In the genomic region with DNA sequence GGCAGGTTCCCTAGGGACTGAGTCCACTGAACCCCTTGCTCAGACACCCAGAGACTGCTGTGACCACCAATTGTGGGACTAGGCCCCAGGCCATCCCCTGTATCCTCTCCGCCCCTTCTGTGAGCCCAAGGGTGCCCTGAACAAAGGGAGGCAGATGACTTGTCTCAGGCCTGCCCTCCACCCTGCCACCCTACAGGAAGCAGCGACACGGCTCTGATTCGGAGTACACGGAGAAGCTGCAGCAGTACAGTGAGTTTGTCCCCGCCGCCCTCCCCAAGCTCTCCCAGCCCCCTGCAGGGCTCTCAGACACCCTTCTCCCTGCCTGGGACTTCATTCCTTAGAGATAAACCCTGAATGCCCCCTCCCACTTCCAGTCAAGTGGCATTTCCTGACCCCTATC, we compare ENCODE assay signal across 1 cellular context.
TF ChIP-seq lines count a peak whose summit lies in the region.

No MANE protein-coding gene starts in this region.

TF ChIP-seq in GM12878, 131 proteins besides CTCF, POLR2A, EP300 and RAD21:
- no peak for TF ChIP-seq JUNB (IDR thresholded peaks at IDR 0.05)
- TF ChIP-seq SMAD5 (IDR thresholded peaks at IDR 0.05; ENCODE audit: low read depth): no peak
- no peak for TF ChIP-seq RELA (IDR thresholded peaks at IDR 0.05; ENCODE audit: borderline replicate concordance, partially characterized antibody)
- TF ChIP-seq NBN (IDR thresholded peaks at IDR 0.05): no peak
- no peak for TF ChIP-seq IRF4 (IDR thresholded peaks at IDR 0.05; ENCODE audit: low read depth, low read length)
- no peak for TF ChIP-seq KDM1A (IDR thresholded peaks at IDR 0.05; ENCODE audit: borderline replicate concordance)
- no peak for TF ChIP-seq NFYA (IDR thresholded peaks at IDR 0.05; ENCODE audit: borderline replicate concordance, low read depth, low read length)
- TF ChIP-seq MTA2 (IDR thresholded peaks at IDR 0.05; ENCODE audit: low read depth): no peak
- TF ChIP-seq BCL11A (IDR thresholded peaks at IDR 0.05; ENCODE audit: low read depth, low read length): no peak
- no peak for TF ChIP-seq GABPA (IDR thresholded peaks at IDR 0.05; ENCODE audit: low read depth)
- TF ChIP-seq, protein P1, sequence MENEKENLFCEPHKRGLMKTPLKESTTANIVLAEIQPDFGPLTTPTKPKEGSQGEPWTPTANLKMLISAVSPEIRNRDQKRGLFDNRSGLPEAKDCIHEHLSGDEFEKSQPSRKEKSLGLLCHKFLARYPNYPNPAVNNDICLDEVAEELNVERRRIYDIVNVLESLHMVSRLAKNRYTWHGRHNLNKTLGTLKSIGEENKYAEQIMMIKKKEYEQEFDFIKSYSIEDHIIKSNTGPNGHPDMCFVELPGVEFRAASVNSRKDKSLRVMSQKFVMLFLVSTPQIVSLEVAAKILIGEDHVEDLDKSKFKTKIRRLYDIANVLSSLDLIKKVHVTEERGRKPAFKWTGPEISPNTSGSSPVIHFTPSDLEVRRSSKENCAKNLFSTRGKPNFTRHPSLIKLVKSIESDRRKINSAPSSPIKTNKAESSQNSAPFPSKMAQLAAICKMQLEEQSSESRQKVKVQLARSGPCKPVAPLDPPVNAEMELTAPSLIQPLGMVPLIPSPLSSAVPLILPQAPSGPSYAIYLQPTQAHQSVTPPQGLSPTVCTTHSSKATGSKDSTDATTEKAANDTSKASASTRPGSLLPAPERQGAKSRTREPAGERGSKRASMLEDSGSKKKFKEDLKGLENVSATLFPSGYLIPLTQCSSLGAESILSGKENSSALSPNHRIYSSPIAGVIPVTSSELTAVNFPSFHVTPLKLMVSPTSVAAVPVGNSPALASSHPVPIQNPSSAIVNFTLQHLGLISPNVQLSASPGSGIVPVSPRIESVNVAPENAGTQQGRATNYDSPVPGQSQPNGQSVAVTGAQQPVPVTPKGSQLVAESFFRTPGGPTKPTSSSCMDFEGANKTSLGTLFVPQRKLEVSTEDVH (IDR thresholded peaks at IDR 0.05; ENCODE audit: low read depth, partially characterized antibody): no peak
- no peak for TF ChIP-seq FOXK2 (IDR thresholded peaks at IDR 0.05)
TF ChIP-seq in GM12878: peak in this region for 0.
